In genomic region chr7:8084772-8085171, GRCh38 we compare ENCODE assay signal across 17 cellular contexts.
"Had no signal": no experiment of that assay in that cellular context is flagged by ENCODE, and none has a peak within 500 bp of the region (broad histone marks: within the 10 kb centered on the region; RNA-seq: fewer than 3 reads in every experiment).

No MANE protein-coding gene starts in this region.

- H3K9me3 ChIP-seq: body of pancreas, esophagus muscularis mucosa, gastroesophageal sphincter, heart right ventricle, left ventricle myocardium inferior, upper lobe of right lung had no signal

- H3K27ac ChIP-seq: body of pancreas, esophagus muscularis mucosa, gastroesophageal sphincter, heart right ventricle, left ventricle myocardium inferior, upper lobe of right lung had no signal

- H3K4me1 ChIP-seq: body of pancreas, esophagus muscularis mucosa, gastroesophageal sphincter, heart right ventricle, left ventricle myocardium inferior, upper lobe of right lung had no signal

- H3K4me1 Mint-ChIP-seq: nephron progenitor cell had no signal

- ATAC-seq: activated CD4-positive, alpha-beta T cell treated with anti-CD3 and anti-CD28 coated beads for 36 hours; body of pancreas; gastroesophageal sphincter; heart right ventricle; stimulated activated naive B cell treated with anti-CD40 and anti-IgM and Interleukin-4, amounts not matched to agents 10 μg/mL and 1 μg/mL and 100 μg/mL, for 72 hours; upper lobe of right lung had no signal

- H3K27ac Mint-ChIP-seq: activated CD4-positive, alpha-beta T cell treated with anti-CD3 and anti-CD28 coated beads for 36 hours; activated naive CD4-positive, alpha-beta T cell treated with anti-CD3 and anti-CD28 coated beads for 36 hours; activated T-helper 2 cell treated with anti-CD3 and anti-CD28 coated beads, Interferon-gamma antibody, Interleukin-2, Interleukin-4, amounts not matched to agents 10 μg/mL and 5 μg/mL and 100 μg/mL, durations not matched to agents 14 hours and 24 hours and 36 hours; progenitor cell of endocrine pancreas; stimulated activated naive B cell treated with anti-CD40 and anti-IgM and Interleukin-4, amounts not matched to agents 10 μg/mL and 1 μg/mL and 100 μg/mL, for 72 hours had no signal

- H3K27me3 ChIP-seq: body of pancreas, esophagus muscularis mucosa, gastroesophageal sphincter, heart right ventricle, upper lobe of right lung had no signal

- FAIRE-seq: endothelial cell of umbilical vein, TTC549 had no signal

- H3K9me3 Mint-ChIP-seq: activated naive CD4-positive, alpha-beta T cell treated with anti-CD3 and anti-CD28 coated beads for 36 hours; activated T-helper 2 cell treated with anti-CD3 and anti-CD28 coated beads, Interferon-gamma antibody, Interleukin-2, Interleukin-4, amounts not matched to agents 10 μg/mL and 5 μg/mL and 100 μg/mL, durations not matched to agents 14 hours and 24 hours and 36 hours; nephron progenitor cell; stimulated activated naive B cell treated with anti-CD40 and anti-IgM and Interleukin-4, amounts not matched to agents 10 μg/mL and 1 μg/mL and 100 μg/mL, for 72 hours had no signal

- H3K27me3 Mint-ChIP-seq: activated CD4-positive, alpha-beta T cell treated with anti-CD3 and anti-CD28 coated beads for 36 hours; progenitor cell of endocrine pancreas; stimulated activated naive B cell treated with anti-CD40 and anti-IgM and Interleukin-4, amounts not matched to agents 10 μg/mL and 1 μg/mL and 100 μg/mL, for 72 hours had no signal

- H3K4me3 ChIP-seq: body of pancreas, esophagus muscularis mucosa, gastroesophageal sphincter, heart right ventricle, left ventricle myocardium inferior, upper lobe of right lung had no signal

- H3K4me3 Mint-ChIP-seq: activated CD4-positive, alpha-beta T cell treated with anti-CD3 and anti-CD28 coated beads for 36 hours; activated naive CD4-positive, alpha-beta T cell treated with anti-CD3 and anti-CD28 coated beads for 36 hours; nephron progenitor cell; stimulated activated naive B cell treated with anti-CD40 and anti-IgM and Interleukin-4, amounts not matched to agents 10 μg/mL and 1 μg/mL and 100 μg/mL, for 72 hours had no signal

- DNase-seq: activated CD4-positive, alpha-beta T cell treated with anti-CD3 and anti-CD28 coated beads for 36 hours; activated CD4-positive, alpha-beta T cell treated with anti-CD3 and anti-CD28 coated beads, Interleukin-2, amount 50 U/mL, for 48 hours; activated naive CD4-positive, alpha-beta T cell treated with anti-CD3 and anti-CD28 coated beads for 36 hours; body of pancreas; dermis blood vessel endothelial cell; effector memory CD4-positive, alpha-beta T cell; heart right ventricle; left ventricle myocardium inferior; nephron progenitor cell; stimulated activated naive B cell treated with anti-CD40 and anti-IgM and Interleukin-4, amounts not matched to agents 10 μg/mL and 1 μg/mL and 100 μg/mL, for 72 hours; upper lobe of right lung had no signal
